ENCODE assay signal across 10 cellular contexts in the genomic region with DNA sequence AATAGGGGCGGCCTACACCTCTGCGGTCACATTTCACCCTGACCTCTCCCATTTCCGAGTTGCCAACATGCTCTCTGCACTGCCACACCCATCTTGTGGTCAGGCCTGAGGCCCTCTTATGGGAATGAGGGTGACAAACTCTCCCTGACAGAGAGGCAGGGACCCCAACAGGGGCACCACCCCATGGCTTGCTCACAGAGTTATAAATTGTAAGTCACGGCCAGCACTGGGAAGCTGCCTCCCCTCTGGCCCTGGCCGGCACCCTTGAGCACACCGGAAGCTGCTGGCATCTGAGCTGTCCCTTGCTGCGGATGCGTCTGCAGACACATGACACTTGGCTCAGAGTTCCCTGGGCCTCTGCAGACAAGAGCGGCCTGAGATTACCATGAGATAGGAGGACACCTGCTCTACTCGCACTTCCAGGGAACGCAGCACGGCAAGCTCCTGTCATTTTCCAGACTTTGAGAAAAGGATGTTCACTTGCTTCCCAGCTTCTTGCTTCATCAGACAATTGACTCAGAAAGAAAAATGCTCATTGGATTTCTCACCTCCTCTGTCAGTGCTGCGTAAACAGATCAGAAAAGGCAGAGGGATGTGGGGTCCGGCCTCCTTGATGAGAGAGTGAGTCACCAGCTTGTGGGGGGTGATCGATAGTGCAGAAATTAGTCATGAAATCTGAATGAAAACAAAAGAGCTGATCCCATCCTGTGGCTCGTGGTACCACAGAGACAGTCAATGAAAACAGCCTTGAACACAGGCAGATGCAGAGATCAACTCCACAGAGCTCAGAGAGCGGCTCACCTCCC.
A peak's percentile ranks its signal among the peaks of the same experiment; 100 is the strongest.
DNase-seq lines count a peak whose midpoint lies in the region; ATAC-seq and TF ChIP-seq lines count a peak whose summit lies in the region.
"Had no signal": no experiment of that assay in that cellular context is flagged by ENCODE, and none has a peak within 500 bp of the region (broad histone marks: within the 10 kb centered on the region; RNA-seq: fewer than 3 reads in every experiment).

No MANE protein-coding gene starts in this region.

- H2AFZ ChIP-seq in neural cell (ENCODE audit: low read depth, low read length): no peak overlapping the region

- no peaks in the 10 kb centered on the region for H3K9me3 ChIP-seq in Panc1 (ENCODE audit: control insufficient read depth, insufficient read depth, low read depth, low read length)
- no peaks in the 10 kb centered on the region for H3K9me3 ChIP-seq in adrenal gland (replicated peaks in 1 of 3)
- H3K9me3 ChIP-seq in neural cell (ENCODE audit: low read length): no peaks in the 10 kb centered on the region
- H3K9me3 ChIP-seq: neutrophil had no signal

- intact Hi-C loops in Panc1 (cut with micrococcal nuclease; ENCODE audit: unreplicated experiment): no loop called here
- intact Hi-C loops in adrenal gland (cut with DNase I): no loop called here

- no peak for TF ChIP-seq POLR2A in adrenal gland (IDR thresholded peaks at IDR 0.05)

- no peak overlapping the region for H3K9ac ChIP-seq in neural cell (ENCODE audit: low read length)

- POLR2A ChIA-PET in Panc1 (lab: Charles Lee): no interaction called here

- TF ChIP-seq CTCF in Panc1 (IDR thresholded peaks at IDR 0.05) (no peak), adrenal gland (IDR thresholded peaks at IDR 0.05) (no peak), neural cell (IDR thresholded peaks at IDR 0.05; ENCODE audit: poor library complexity, severe bottlenecking) (no peak)

- H4K20me1 ChIP-seq in neural cell (ENCODE audit: insufficient read depth): no peaks in the 10 kb centered on the region

- no peak overlapping the region for H3K4me2 ChIP-seq in neural cell (ENCODE audit: low read length)

- H3K27me3 ChIP-seq in Panc1 (ENCODE audit: control insufficient read depth, insufficient read depth, low read length) (no peaks in the 10 kb centered on the region), adrenal gland (no peaks in the 10 kb centered on the region), neural cell (ENCODE audit: insufficient read depth, low read depth, low read length) (no peaks in the 10 kb centered on the region)
- H3K27me3 ChIP-seq: neutrophil had no signal

- no peaks in the 10 kb centered on the region for H3K9me2 ChIP-seq in neural cell (ENCODE audit: insufficient read depth, low read length)

- H3K4me1 ChIP-seq in Panc1 (ENCODE audit: control insufficient read depth, insufficient read depth, low read length) (no peaks in the 10 kb centered on the region), adrenal gland (replicated peaks in 1 of 2) (no peaks in the 10 kb centered on the region)

- in situ Hi-C loops in Panc1 (cut with HindIII; ENCODE audit: low pct_unique_long_range_greater_than_20kb, low sequenced_read_pairs): no loop called here

- CTCF ChIA-PET in Panc1 (lab: Charles Lee): no interaction called here

- H3K79me2 ChIP-seq in neural cell (replicated peaks; ENCODE audit: insufficient read depth, low read length): no peaks in the 10 kb centered on the region

- no peaks in the 10 kb centered on the region for H3F3A ChIP-seq in neural cell (ENCODE audit: insufficient read depth, low read length, poor library complexity, severe bottlenecking)

- no TSS peak for BruUV-seq in Panc1 (replicated peaks; lab: Mats Ljungman, UMichigan)

- DNase-seq in AG08395 (ENCODE audit: low spot score): peak; percentile 86
- DNase-seq in Panc1 (ENCODE audit: low read depth, low spot score): no peak
- DNase-seq in adrenal gland: peak in 5 of 7 donors; percentile 32 to 71 (median 52)
- no peak for DNase-seq in NK-92 (lab: John Stamatoyannopoulos, UW; ENCODE audit: unreplicated experiment)
- no peak for DNase-seq in NCI-H524 treated with DMSO at 0.1 percent for 48 hours (lab: John Stamatoyannopoulos, UW)
- no peak for DNase-seq in HPDE6-E6E7 (ENCODE audit: extremely low spot score)
- DNase-seq: amniotic stem cell had no signal

- WGBS in adrenal gland, 4 donors: 62 to 74% (median 71%) methylated on average over 12 to 17 of the region's 17 CpGs

- no peak overlapping the region for H3K4me3 ChIP-seq in Panc1 (ENCODE audit: low read depth in 2 of 2, low read length in 2 of 2)
- no peak overlapping the region for H3K4me3 ChIP-seq in adrenal gland
- H3K4me3 ChIP-seq in neural cell (ENCODE audit: low read length): no peak overlapping the region

- TF ChIP-seq EP300 in neural cell (conservative IDR thresholded peaks at IDR 0.05; ENCODE audit: poor library complexity, severe bottlenecking): no peak

- peak; percentile 42 for ATAC-seq in Panc1
- no peak for ATAC-seq in GM21526 (IDR thresholded peaks at IDR 0.05; ENCODE audit: low FRiP score, unreplicated experiment)

- H3K27ac ChIP-seq in Panc1 (ENCODE audit: low read length): no peak overlapping the region
- peak overlapping the region in 2 of 5 donors; percentile 40 to 49 for H3K27ac ChIP-seq in adrenal gland
- no peak overlapping the region for H3K27ac ChIP-seq in neural cell (ENCODE audit: low read length)
- H3K27ac ChIP-seq: neutrophil had no signal

- TF ChIP-seq RAD21 in neural cell (conservative IDR thresholded peaks at IDR 0.05): no peak

- H3K36me3 ChIP-seq in Panc1 (ENCODE audit: control insufficient read depth, insufficient read depth, low read length) (no peaks in the 10 kb centered on the region), adrenal gland (replicated peaks in 1 of 2) (no peaks in the 10 kb centered on the region), neural cell (ENCODE audit: insufficient read depth, low read length) (no peaks in the 10 kb centered on the region)
- H3K36me3 ChIP-seq: neutrophil had no signal

TF ChIP-seq in neural cell, 6 proteins besides CTCF, POLR2A, EP300 and RAD21:
- TF ChIP-seq, protein P1, sequence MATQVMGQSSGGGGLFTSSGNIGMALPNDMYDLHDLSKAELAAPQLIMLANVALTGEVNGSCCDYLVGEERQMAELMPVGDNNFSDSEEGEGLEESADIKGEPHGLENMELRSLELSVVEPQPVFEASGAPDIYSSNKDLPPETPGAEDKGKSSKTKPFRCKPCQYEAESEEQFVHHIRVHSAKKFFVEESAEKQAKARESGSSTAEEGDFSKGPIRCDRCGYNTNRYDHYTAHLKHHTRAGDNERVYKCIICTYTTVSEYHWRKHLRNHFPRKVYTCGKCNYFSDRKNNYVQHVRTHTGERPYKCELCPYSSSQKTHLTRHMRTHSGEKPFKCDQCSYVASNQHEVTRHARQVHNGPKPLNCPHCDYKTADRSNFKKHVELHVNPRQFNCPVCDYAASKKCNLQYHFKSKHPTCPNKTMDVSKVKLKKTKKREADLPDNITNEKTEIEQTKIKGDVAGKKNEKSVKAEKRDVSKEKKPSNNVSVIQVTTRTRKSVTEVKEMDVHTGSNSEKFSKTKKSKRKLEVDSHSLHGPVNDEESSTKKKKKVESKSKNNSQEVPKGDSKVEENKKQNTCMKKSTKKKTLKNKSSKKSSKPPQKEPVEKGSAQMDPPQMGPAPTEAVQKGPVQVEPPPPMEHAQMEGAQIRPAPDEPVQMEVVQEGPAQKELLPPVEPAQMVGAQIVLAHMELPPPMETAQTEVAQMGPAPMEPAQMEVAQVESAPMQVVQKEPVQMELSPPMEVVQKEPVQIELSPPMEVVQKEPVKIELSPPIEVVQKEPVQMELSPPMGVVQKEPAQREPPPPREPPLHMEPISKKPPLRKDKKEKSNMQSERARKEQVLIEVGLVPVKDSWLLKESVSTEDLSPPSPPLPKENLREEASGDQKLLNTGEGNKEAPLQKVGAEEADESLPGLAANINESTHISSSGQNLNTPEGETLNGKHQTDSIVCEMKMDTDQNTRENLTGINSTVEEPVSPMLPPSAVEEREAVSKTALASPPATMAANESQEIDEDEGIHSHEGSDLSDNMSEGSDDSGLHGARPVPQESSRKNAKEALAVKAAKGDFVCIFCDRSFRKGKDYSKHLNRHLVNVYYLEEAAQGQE (IDR thresholded peaks at IDR 0.05; ENCODE audit: borderline replicate concordance): peak; percentile 52
- no peak for TF ChIP-seq TAF1 (IDR thresholded peaks at IDR 0.05; ENCODE audit: low read depth)

Comparison
In these comparisons a context has a peak if more than half of its experiments do, and no peak if none do; other contexts are left out.
1. DNase-seq: peak in AG08395 (single experiment) and adrenal gland (5 of 7); none in Panc1 (single experiment), NK-92 (single experiment), NCI-H524 treated with DMSO at 0.1 percent for 48 hours (single experiment) and HPDE6-E6E7 (single experiment).